ENCODE assay signal across 20 cellular contexts in genomic region chr5:76388791-76389512, GRCh38. TPM values are rescaled to one million over a fixed set of nuclear protein-coding genes. Genes with fewer than 3 reads are reported as not detected.
DNase-seq lines count a peak whose midpoint lies in the region; ATAC-seq and TF ChIP-seq lines count a peak whose summit lies in the region.
"Had no signal": no experiment of that assay in that cellular context is flagged by ENCODE, and none has a peak within 500 bp of the region (broad histone marks: within the 10 kb centered on the region; RNA-seq: fewer than 3 reads in every experiment).

No MANE protein-coding gene starts in this region.

- H3K9ac ChIP-seq in liver (ENCODE audit: low read depth in 1 of 2, low read length in 2 of 2) (no peak overlapping the region), smooth muscle cell (ENCODE audit: low read depth) (no peak overlapping the region)
- H3K9ac ChIP-seq: GM23248, KMS-11 had no signal

- no TSS peak for BruUV-seq in PC-9 (replicated peaks; lab: Mats Ljungman, UMichigan)

- H3K4me3 ChIP-seq in PC-9 (no peak overlapping the region), liver (ENCODE audit: low read depth in 1 of 3, low read length in 3 of 3) (no peak overlapping the region), thyroid gland (replicated peaks in 1 of 3) (no peak overlapping the region), smooth muscle cell (no peak overlapping the region)
- H3K4me3 ChIP-seq: GM12878, GM23248, SJCRH30 had no signal

- H3K27me3 ChIP-seq in PC-9 (ENCODE audit: insufficient read depth, low read depth): no peaks in the 10 kb centered on the region
- H3K27me3 ChIP-seq in liver (ENCODE audit: control insufficient read depth in 4 of 4, insufficient read depth in 4 of 4, low read length in 3 of 4): no peaks in the 10 kb centered on the region
- no peaks in the 10 kb centered on the region for H3K27me3 ChIP-seq in thyroid gland
- no peaks in the 10 kb centered on the region for H3K27me3 ChIP-seq in smooth muscle cell (ENCODE audit: low read depth)

- no peaks in the 10 kb centered on the region for H3K9me3 ChIP-seq in PC-9 (ENCODE audit: insufficient read depth, low read depth)
- no peaks in the 10 kb centered on the region for H3K9me3 ChIP-seq in liver (ENCODE audit: control insufficient read depth in 4 of 4, low read length in 3 of 4)
- H3K9me3 ChIP-seq in thyroid gland: no peaks in the 10 kb centered on the region
- no peaks in the 10 kb centered on the region for H3K9me3 ChIP-seq in smooth muscle cell (replicated peaks; ENCODE audit: low read depth)
- H3K9me3 ChIP-seq: SJCRH30 had no signal

- H4K20me1 ChIP-seq in PC-9 (ENCODE audit: insufficient read depth) (no peaks in the 10 kb centered on the region), smooth muscle cell (ENCODE audit: low read depth) (no peaks in the 10 kb centered on the region)

- TF ChIP-seq CTCF in PC-9 (conservative IDR thresholded peaks at IDR 0.05): no peak
- TF ChIP-seq CTCF in liver (IDR thresholded peaks at IDR 0.05; ENCODE audit: low read depth, low read length, missing input control): no peak
- TF ChIP-seq CTCF in thyroid gland (IDR thresholded peaks at IDR 0.05): no peak
- TF ChIP-seq CTCF in smooth muscle cell (IDR thresholded peaks at IDR 0.05; ENCODE audit: borderline replicate concordance, insufficient read depth, poor library complexity, severe bottlenecking): no peak

- peak overlapping the region; percentile 19; the same call in 1 of the 2 replicates for H3K4me2 ChIP-seq in PC-9
- H3K4me2 ChIP-seq in smooth muscle cell: no peak overlapping the region
- H3K4me2 ChIP-seq: KMS-11 had no signal

- peaks cover 51% of the 10 kb centered on the region for H3K4me1 ChIP-seq in PC-9 (replicated peaks; ENCODE audit: insufficient read depth)
- peaks cover 25 to 70% (median 57%) of the 10 kb centered on the region in 4 donors for H3K4me1 ChIP-seq in liver (ENCODE audit: control insufficient read depth in 4 of 4, insufficient read depth in 4 of 4, low read length in 3 of 4)
- H3K4me1 ChIP-seq in thyroid gland: peaks cover 55 to 59% of the 10 kb centered on the region in 2 donors
- peaks cover 9% of the 10 kb centered on the region for H3K4me1 ChIP-seq in smooth muscle cell (ENCODE audit: low read depth)
- H3K4me1 ChIP-seq: SJCRH30 had no signal

- WGBS in liver: 80% methylated on average over 11 of the region's 11 CpGs
- 83 to 85% methylated on average over 11 of the region's 11 CpGs for WGBS in thyroid gland, 2 donors
- WGBS in smooth muscle cell (ENCODE audit: low lambda C conversion rate): 89% methylated on average over 11 of the region's 11 CpGs

- no peak overlapping the region for H2AFZ ChIP-seq in PC-9
- H2AFZ ChIP-seq in smooth muscle cell (ENCODE audit: low read depth): no peak overlapping the region
- H2AFZ ChIP-seq: GM23248 had no signal

- no peak for TF ChIP-seq POLR2A in thyroid gland (IDR thresholded peaks at IDR 0.05)

- no peak for TF ChIP-seq RAD21 in liver (IDR thresholded peaks at IDR 0.05)

- H3K27ac ChIP-seq in PC-9: no peak overlapping the region
- H3K27ac ChIP-seq in liver (ENCODE audit: low read depth in 1 of 2, low read length in 2 of 2): peak overlapping the region; percentile 61 to 66
- H3K27ac ChIP-seq in thyroid gland: peak overlapping the region; percentile 50 to 91 (median 74)
- H3K27ac ChIP-seq in smooth muscle cell (ENCODE audit: low read depth): no peak overlapping the region
- H3K27ac ChIP-seq: GM23248, KMS-11, RWPE1, SJCRH30 had no signal

- CTCF ChIA-PET in PC-9 (lab: Charles Lee): no interaction called here

- ATAC-seq in GM21528 (IDR thresholded peaks at IDR 0.05; ENCODE audit: low FRiP score, unreplicated experiment) (no peak), GM18868 (IDR thresholded peaks at IDR 0.05; ENCODE audit: unreplicated experiment) (no peak)
- ATAC-seq: GM12878 had no signal

- peaks cover 10% of the 10 kb centered on the region; the same call in 1 of the 2 replicates for H3F3A ChIP-seq in PC-9 (ENCODE audit: insufficient read depth, low read depth)
- no peaks in the 10 kb centered on the region for H3F3A ChIP-seq in smooth muscle cell (ENCODE audit: low read depth)

- intact Hi-C loops in PC-9 (cut with micrococcal nuclease; ENCODE audit: unreplicated experiment): no loop called here
- intact Hi-C loops in thyroid gland (cut with DNase I): no loop called here

- POLR2A ChIA-PET in PC-9 (lab: Charles Lee; ENCODE audit: unreplicated experiment): no interaction called here

- DNase-seq in NCI-H524 (lab: John Stamatoyannopoulos, UW): peak; percentile 27 to 61
- DNase-seq in NCI-H524 treated with DMSO at 0.1 percent for 48 hours (lab: John Stamatoyannopoulos, UW): no peak
- no peak for DNase-seq in PC-9
- peak; percentile 52 to 63 for DNase-seq in thyroid gland
- DNase-seq in smooth muscle cell (lab: John Stamatoyannopoulos, UW; ENCODE audit: unreplicated experiment): no peak
- DNase-seq: 8988T, Calu3, DMS79, GM23248, NCI-H1105 treated with DMSO at 0.1 percent for 48 hours, NCI-H187, NCI-H446, SJCRH30, SW 1271 had no signal

- no peaks in the 10 kb centered on the region for H3K9me2 ChIP-seq in PC-9 (ENCODE audit: insufficient read depth)

- H3K36me3 ChIP-seq in PC-9 (ENCODE audit: low read depth) (no peaks in the 10 kb centered on the region), liver (ENCODE audit: control insufficient read depth in 4 of 4, insufficient read depth in 3 of 4, low read depth in 1 of 4, low read length in 3 of 4) (no peaks in the 10 kb centered on the region), thyroid gland (no peaks in the 10 kb centered on the region), smooth muscle cell (ENCODE audit: low read depth) (no peaks in the 10 kb centered on the region)
- H3K36me3 ChIP-seq: SJCRH30 had no signal

- H3K79me2 ChIP-seq in PC-9 (ENCODE audit: low read depth) (no peaks in the 10 kb centered on the region), smooth muscle cell (ENCODE audit: low read depth) (no peaks in the 10 kb centered on the region)

TF ChIP-seq in liver, 16 proteins besides CTCF, POLR2A, EP300 and RAD21:
- TF ChIP-seq FOXA1 (IDR thresholded peaks at IDR 0.05) (no peak), HNF4A (conservative IDR thresholded peaks at IDR 0.05) (no peak), GABPA (IDR thresholded peaks at IDR 0.05 in 1 of 2, conservative IDR thresholded peaks at IDR 0.05 in 1 of 2) (no peak), JUND (IDR thresholded peaks at IDR 0.05) (no peak), HNF4G (IDR thresholded peaks at IDR 0.05) (no peak), RXRA (IDR thresholded peaks at IDR 0.05) (no peak), ATF3 (IDR thresholded peaks at IDR 0.05) (no peak), NR2F2 (IDR thresholded peaks at IDR 0.05) (no peak), TAF1 (conservative IDR thresholded peaks at IDR 0.05) (no peak), EGR1 (IDR thresholded peaks at IDR 0.05; ENCODE audit: low read depth in 2 of 2) (no peak), YY1 (IDR thresholded peaks at IDR 0.05) (no peak), SP1 (IDR thresholded peaks at IDR 0.05) (no peak)
- TF ChIP-seq, protein P1, sequence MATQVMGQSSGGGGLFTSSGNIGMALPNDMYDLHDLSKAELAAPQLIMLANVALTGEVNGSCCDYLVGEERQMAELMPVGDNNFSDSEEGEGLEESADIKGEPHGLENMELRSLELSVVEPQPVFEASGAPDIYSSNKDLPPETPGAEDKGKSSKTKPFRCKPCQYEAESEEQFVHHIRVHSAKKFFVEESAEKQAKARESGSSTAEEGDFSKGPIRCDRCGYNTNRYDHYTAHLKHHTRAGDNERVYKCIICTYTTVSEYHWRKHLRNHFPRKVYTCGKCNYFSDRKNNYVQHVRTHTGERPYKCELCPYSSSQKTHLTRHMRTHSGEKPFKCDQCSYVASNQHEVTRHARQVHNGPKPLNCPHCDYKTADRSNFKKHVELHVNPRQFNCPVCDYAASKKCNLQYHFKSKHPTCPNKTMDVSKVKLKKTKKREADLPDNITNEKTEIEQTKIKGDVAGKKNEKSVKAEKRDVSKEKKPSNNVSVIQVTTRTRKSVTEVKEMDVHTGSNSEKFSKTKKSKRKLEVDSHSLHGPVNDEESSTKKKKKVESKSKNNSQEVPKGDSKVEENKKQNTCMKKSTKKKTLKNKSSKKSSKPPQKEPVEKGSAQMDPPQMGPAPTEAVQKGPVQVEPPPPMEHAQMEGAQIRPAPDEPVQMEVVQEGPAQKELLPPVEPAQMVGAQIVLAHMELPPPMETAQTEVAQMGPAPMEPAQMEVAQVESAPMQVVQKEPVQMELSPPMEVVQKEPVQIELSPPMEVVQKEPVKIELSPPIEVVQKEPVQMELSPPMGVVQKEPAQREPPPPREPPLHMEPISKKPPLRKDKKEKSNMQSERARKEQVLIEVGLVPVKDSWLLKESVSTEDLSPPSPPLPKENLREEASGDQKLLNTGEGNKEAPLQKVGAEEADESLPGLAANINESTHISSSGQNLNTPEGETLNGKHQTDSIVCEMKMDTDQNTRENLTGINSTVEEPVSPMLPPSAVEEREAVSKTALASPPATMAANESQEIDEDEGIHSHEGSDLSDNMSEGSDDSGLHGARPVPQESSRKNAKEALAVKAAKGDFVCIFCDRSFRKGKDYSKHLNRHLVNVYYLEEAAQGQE (IDR thresholded peaks at IDR 0.05): no peak

RNA-seq across cellular contexts. Expression of gene IQGAP2, which starts 14.1 kb away (rescaled TPM):
- not detected in 2 replicates for total RNA-seq in PC-9 (2021)
- total RNA-seq in liver: 100 to 1,000 TPM in 1 of 2 donors, 10 to 100 TPM in 1; 92.8 to 205 TPM
- 100 to 1,000 TPM in 1 of 2 donors, 10 to 100 TPM in 1; 41.5 to 112 TPM for polyA plus RNA-seq in liver
- total RNA-seq in thyroid gland: 10 to 100 TPM; 55.1 to 85.5 (median 64.0) TPM
- 10.7 and 16.6 TPM in 2 replicates for total RNA-seq in smooth muscle cell
- 5.7 and 7.3 TPM in 2 replicates for polyA plus RNA-seq in smooth muscle cell
- total RNA-seq: GM23248 had no signal

Comparison
In these comparisons a context has a peak if more than half of its experiments do, and no peak if none do; other contexts are left out.
1. DNase-seq: peak in NCI-H524 (2 of 2) and thyroid gland (2 of 2); none in NCI-H524 treated with DMSO at 0.1 percent for 48 hours (single experiment), PC-9 (0 of 2) and smooth muscle cell (single experiment).
2. H3K27ac ChIP-seq: peak in liver (2 of 2) and thyroid gland (3 of 3); none in PC-9 (single experiment) and smooth muscle cell (single experiment).
3. RNA of gene IQGAP2, which starts 14.1 kb away (total RNA-seq): 92.8 to 205 TPM in liver, 55.1 to 85.5 TPM in thyroid gland and 10.7 to 16.6 TPM in smooth muscle cell; not detected in PC-9; every median in the first group is over 10 times any median in the second.